15 cellular contexts compared by ENCODE assay signal in genomic region chr12:6084969-6085450, GRCh38. TPM values are rescaled to one million over a fixed set of nuclear protein-coding genes. Genes with fewer than 3 reads are reported as not detected.
DNase-seq lines count a peak whose midpoint lies in the region; ATAC-seq and TF ChIP-seq lines count a peak whose summit lies in the region.
"Had no signal": no experiment of that assay in that cellular context is flagged by ENCODE, and none has a peak within 500 bp of the region (broad histone marks: within the 10 kb centered on the region; RNA-seq: fewer than 3 reads in every experiment).

No MANE protein-coding gene starts in this region.

- TF ChIP-seq RAD21 in Ishikawa (IDR thresholded peaks at IDR 0.05; ENCODE audit: low read depth) = no peak

- H3K9ac ChIP-seq in endodermal cell (ENCODE audit: extremely low read depth, low read length, poor library complexity, severe bottlenecking) = peak overlapping the region; percentile 70

- H3K4me3 ChIP-seq in endodermal cell (ENCODE audit: low read length) (no peak overlapping the region), upper lobe of left lung (no peak overlapping the region)

- no peak for ATAC-seq in upper lobe of left lung (ENCODE audit: low FRiP score in 2 of 2)
- ATAC-seq in GM19463 (IDR thresholded peaks at IDR 0.05; ENCODE audit: unreplicated experiment) = no peak
- ATAC-seq: CD8-positive, alpha-beta T cell; stimulated activated naive CD8-positive, alpha-beta T cell treated with anti-CD3 and anti-CD28 coated beads, Interleukin-15, Interleukin-2, amounts not matched to agents 100 U/mL and 50 U/mL, for 24 hours had no signal

- DNase-seq in endodermal cell (no peak), mesothelial cell of epicardium (ENCODE audit: low spot score in 2 of 2, unreplicated experiment in 2 of 2) (no peak), upper lobe of left lung (no peak), dedifferentiated amniotic fluid mesenchymal stem cell (ENCODE audit: extremely low spot score) (no peak)
- DNase-seq in activated T-cell treated with anti-CD3 and anti-CD28 coated beads, Interleukin-2, amount 50 U/mL, for 48 hours = no peak
- DNase-seq: activated gamma-delta T cell; CD8-positive, alpha-beta T cell; NCI-H524 treated with DMSO at 0.1 percent for 48 hours; SHP77; stimulated activated naive CD8-positive, alpha-beta T cell treated with anti-CD3 and anti-CD28 coated beads, Interleukin-15, Interleukin-2, amounts not matched to agents 100 U/mL and 50 U/mL, for 24 hours had no signal

- H3K36me3 Mint-ChIP-seq in endodermal cell (ENCODE audit: low read depth) (peaks cover 71% of the 10 kb centered on the region), mesothelial cell of epicardium (no peaks in the 10 kb centered on the region)
- H3K36me3 Mint-ChIP-seq: CD8-positive, alpha-beta T cell; IgD-negative memory B cell had no signal

- TF ChIP-seq CTCF in endodermal cell (conservative IDR thresholded peaks at IDR 0.05) (no peak), mesothelial cell of epicardium (IDR thresholded peaks at IDR 0.05; ENCODE audit: unreplicated experiment) (no peak), upper lobe of left lung (IDR thresholded peaks at IDR 0.05) (no peak)

- H3K27me3 Mint-ChIP-seq in endodermal cell (ENCODE audit: insufficient read depth) (no peaks in the 10 kb centered on the region), mesothelial cell of epicardium (ENCODE audit: low read depth) (no peaks in the 10 kb centered on the region)

- H3K4me3 Mint-ChIP-seq in endodermal cell (no peak overlapping the region), mesothelial cell of epicardium (no peak overlapping the region)
- H3K4me3 Mint-ChIP-seq: CD8-positive, alpha-beta T cell; IgD-negative memory B cell had no signal

- H3K27ac ChIP-seq in endodermal cell (ENCODE audit: low read depth, low read length) (peak overlapping the region; percentile 96), upper lobe of left lung (peak overlapping the region in 3 of 4 donors; percentile 32 to 44 (median 39))
- H3K27ac ChIP-seq: brain microvascular endothelial cell, epithelial cell of prostate had no signal

- H3K9me3 ChIP-seq in endodermal cell (ENCODE audit: control insufficient read depth, low read length) = no peaks in the 10 kb centered on the region
- no peaks in the 10 kb centered on the region for H3K9me3 ChIP-seq in upper lobe of left lung

- H3K9me3 Mint-ChIP-seq in endodermal cell (no peaks in the 10 kb centered on the region), mesothelial cell of epicardium (no peaks in the 10 kb centered on the region)
- H3K9me3 Mint-ChIP-seq: CD8-positive, alpha-beta T cell; IgD-negative memory B cell had no signal

- TF ChIP-seq EP300 in Ishikawa (IDR thresholded peaks at IDR 0.05; ENCODE audit: borderline replicate concordance) (no peak), upper lobe of left lung (IDR thresholded peaks at IDR 0.05) (no peak)

- H3K4me1 ChIP-seq in endodermal cell (ENCODE audit: control insufficient read depth, insufficient read depth, low read length) = peaks cover 23% of the 10 kb centered on the region
- peaks cover 31 to 44% (median 34%) of the 10 kb centered on the region in 4 donors for H3K4me1 ChIP-seq in upper lobe of left lung

- H3K27me3 ChIP-seq in endodermal cell (ENCODE audit: control insufficient read depth, insufficient read depth, low read length, poor library complexity, severe bottlenecking) (no peaks in the 10 kb centered on the region), upper lobe of left lung (no peaks in the 10 kb centered on the region)
- H3K27me3 ChIP-seq: brain microvascular endothelial cell had no signal

- H3K36me3 ChIP-seq in endodermal cell (ENCODE audit: control insufficient read depth, insufficient read depth, low read length) = peaks cover 10% of the 10 kb centered on the region
- peaks cover 0 to 21% (median 0%) of the 10 kb centered on the region in 4 donors for H3K36me3 ChIP-seq in upper lobe of left lung
- H3K36me3 ChIP-seq: brain microvascular endothelial cell had no signal

- TF ChIP-seq POLR2A in upper lobe of left lung (IDR thresholded peaks at IDR 0.05) = no peak

- H3K4me1 Mint-ChIP-seq in endodermal cell (peaks cover 46% of the 10 kb centered on the region), mesothelial cell of epicardium (peaks cover 58% of the 10 kb centered on the region)
- H3K4me1 Mint-ChIP-seq: IgD-negative memory B cell had no signal

- WGBS in endodermal cell (ENCODE audit: insufficient coverage in 1 of 2, insufficient read length in 1 of 2), 2 experiments = 95 to 98% methylated on average over 6 of the region's 6 CpGs
- WGBS in upper lobe of left lung, 2 donors = 91 to 94% methylated on average over 5 to 6 of the region's 6 CpGs

- H3K27ac Mint-ChIP-seq in endodermal cell = peak overlapping the region; percentile 94
- H3K27ac Mint-ChIP-seq in mesothelial cell of epicardium = peak overlapping the region; percentile 90
- H3K27ac Mint-ChIP-seq: CD8-positive, alpha-beta T cell; IgD-negative memory B cell had no signal

TF ChIP-seq in Ishikawa, 13 proteins besides CTCF, POLR2A, EP300 and RAD21:
- TF ChIP-seq NFIC (IDR thresholded peaks at IDR 0.05) (peak; percentile 45), ZBTB7A (IDR thresholded peaks at IDR 0.05; ENCODE audit: low read depth) (no peak), USF1 (IDR thresholded peaks at IDR 0.05) (no peak), TCF12 (IDR thresholded peaks at IDR 0.05; ENCODE audit: low read depth) (no peak)

RNA-seq across cellular contexts. Expression of gene VWF, which starts 39.5 kb away (rescaled TPM):
- total RNA-seq in endodermal cell (100 to 1,000 TPM; 248 to 476 TPM), mesothelial cell of epicardium (0.24 to 0.31 TPM (median 0.29 TPM) in 3 replicates), upper lobe of left lung (100 to 1,000 TPM; 292 to 543 (median 360) TPM)
- 2.9 TPM for polyA plus RNA-seq in endodermal cell (2013, experiment 1 of 2)
- polyA plus RNA-seq in endodermal cell (2013, experiment 2 of 2) = 4.7 TPM
- total RNA-seq: CD8-positive, alpha-beta T cell had no signal

Comparison
In these comparisons a context has a peak if more than half of its experiments do, and no peak if none do; other contexts are left out.
1. RNA of gene VWF, which starts 39.5 kb away (total RNA-seq): 248 to 476 TPM in endodermal cell and 292 to 543 TPM in upper lobe of left lung; 0.24 to 0.31 TPM in mesothelial cell of epicardium; every median in the first group is over 100 times any median in the second.